32 cellular contexts compared by ENCODE assay signal in the genomic region with DNA sequence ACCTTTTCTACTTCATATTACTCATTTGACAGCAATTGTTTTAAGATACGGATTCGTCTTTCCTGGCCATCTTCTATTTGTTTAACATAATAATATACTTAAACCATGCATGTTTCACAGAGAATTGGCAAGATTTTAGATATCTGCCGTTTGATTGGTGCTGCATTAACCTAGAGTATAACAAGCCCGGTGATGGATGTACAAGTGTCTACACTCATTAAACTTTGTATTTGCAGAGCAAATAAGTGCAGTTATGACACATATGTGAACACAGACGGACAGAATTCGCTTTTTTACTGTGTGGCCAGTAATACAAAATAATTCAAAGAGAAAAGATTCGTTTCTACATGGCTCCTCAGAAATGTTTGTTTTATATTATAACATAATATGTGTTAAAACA.
"Had no signal": no experiment of that assay in that cellular context is flagged by ENCODE, and none has a peak within 500 bp of the region (broad histone marks: within the 10 kb centered on the region; RNA-seq: fewer than 3 reads in every experiment).

No MANE protein-coding gene starts in this region.

- H3K4me3 ChIP-seq: adrenal gland, ascending aorta, breast epithelium, cardiac muscle cell, coronary artery, dorsolateral prefrontal cortex, esophagus muscularis mucosa, gastrocnemius medialis, heart left ventricle had no signal

- H3K36me3 ChIP-seq: adrenal gland, ascending aorta, breast epithelium, cardiac muscle cell, esophagus muscularis mucosa, gastrocnemius medialis, heart left ventricle had no signal

- DNase-seq: activated CD4-positive, alpha-beta memory T cell treated with anti-CD3 and anti-CD28 coated beads for 36 hours; activated CD4-positive, alpha-beta T cell treated with anti-CD3 and anti-CD28 coated beads for 1 hour; activated CD4-positive, alpha-beta T cell treated with anti-CD3 and anti-CD28 coated beads for 4 hours; activated CD8-positive, alpha-beta memory T cell treated with anti-CD3 and anti-CD28 coated beads, Interleukin-2, amount 10 ng/mL, durations not matched to agents 7 days and 5 days; activated CD8-positive, alpha-beta memory T cell treated with anti-CD3 and anti-CD28 coated beads, Interleukin-2, amount 50 U/mL, for 4 hours; activated CD8-positive, alpha-beta T cell treated with anti-CD3 and anti-CD28 coated beads, Interleukin-2, amount 10 ng/mL, durations not matched to agents 7 days and 5 days; activated effector memory CD4-positive, alpha-beta T cell treated with anti-CD3 and anti-CD28 coated beads, Interleukin-2, amount 50 U/mL, for 16 hours; activated naive CD4-positive, alpha-beta T cell treated with anti-CD3 and anti-CD28 coated beads for 36 hours; activated naive CD8-positive, alpha-beta T cell treated with anti-CD3 and anti-CD28 coated beads for 36 hours; activated naive CD8-positive, alpha-beta T cell treated with anti-CD3 and anti-CD28 coated beads, Interleukin-2, amount 50 U/mL, for 24 hours; activated T-cell treated with anti-CD3 and anti-CD28 coated beads, Interleukin-2, amount 50 U/mL, for 1 hour; activated T-cell treated with anti-CD3 and anti-CD28 coated beads, Interleukin-2, amount 50 U/mL, for 48 hours; adrenal gland; amygdala; central memory CD4-positive, alpha-beta T cell; cerebellar nuclear complex; dorsolateral prefrontal cortex; effector memory CD4-positive, alpha-beta T cell; endodermal cell; erythroblast; foreskin keratinocyte; gastrocnemius medialis; glutamatergic neuron; heart left ventricle; T-helper 2 cell had no signal

- H3K9me3 ChIP-seq: adrenal gland, ascending aorta, breast epithelium, esophagus muscularis mucosa, gastrocnemius medialis, heart left ventricle had no signal

- H3K27me3 ChIP-seq: adrenal gland, ascending aorta, breast epithelium, cardiac muscle cell, dorsolateral prefrontal cortex, esophagus muscularis mucosa, foreskin keratinocyte, gastrocnemius medialis, heart left ventricle had no signal

- H3K4me1 ChIP-seq: adrenal gland, ascending aorta, breast epithelium, gastrocnemius medialis had no signal

- H3K27ac ChIP-seq: adrenal gland, ascending aorta, cardiac muscle cell, coronary artery, dorsolateral prefrontal cortex, esophagus muscularis mucosa, foreskin keratinocyte, gastrocnemius medialis, heart left ventricle, VCaP had no signal

- ATAC-seq: activated CD8-positive, alpha-beta memory T cell treated with anti-CD3 and anti-CD28 coated beads, Interleukin-2, amount 10 ng/mL, durations not matched to agents 7 days and 5 days; activated CD8-positive, alpha-beta T cell treated with anti-CD3 and anti-CD28 coated beads, Interleukin-2, amount 10 ng/mL, durations not matched to agents 7 days and 5 days; activated naive CD8-positive, alpha-beta T cell treated with anti-CD3 and anti-CD28 coated beads, Interleukin-2, amount 50 U/mL, for 24 hours; foreskin keratinocyte; gastrocnemius medialis; heart left ventricle; WTC11 had no signal
